25 cellular contexts compared by ENCODE assay signal in genomic region chr17:530851-531250, GRCh38.
DNase-seq lines count a peak whose midpoint lies in the region; ATAC-seq, FAIRE-seq and TF ChIP-seq lines count a peak whose summit lies in the region.
"Had no signal": no experiment of that assay in that cellular context is flagged by ENCODE, and none has a peak within 500 bp of the region (broad histone marks: within the 10 kb centered on the region; RNA-seq: fewer than 3 reads in every experiment).

No MANE protein-coding gene starts in this region.

- H3K4me2 ChIP-seq in GM23338 (no peak overlapping the region), neural progenitor cell (no peak overlapping the region)
- H3K4me2 ChIP-seq: A549 had no signal

- H3K36me3 Mint-ChIP-seq in GM23338 (ENCODE audit: low read depth) (peaks cover 16% of the 10 kb centered on the region), neural progenitor cell (peaks cover 35% of the 10 kb centered on the region)

- H2AFZ ChIP-seq in GM23338 (no peak overlapping the region), neural progenitor cell (replicated peaks) (no peak overlapping the region)

- H3K9ac ChIP-seq in neural progenitor cell = no peak overlapping the region

- H3K9me3 ChIP-seq in neural progenitor cell (ENCODE audit: low read depth) = no peaks in the 10 kb centered on the region
- H3K9me3 ChIP-seq: A549, Caco-2 had no signal

- H3F3A ChIP-seq in GM23338 (replicated peaks; ENCODE audit: low read depth) (no peaks in the 10 kb centered on the region), neural progenitor cell (ENCODE audit: low read depth) (no peaks in the 10 kb centered on the region)

- H3K9me2 ChIP-seq in GM23338 (ENCODE audit: insufficient read depth) = no peaks in the 10 kb centered on the region

- H3K27me3 ChIP-seq in GM23338 (ENCODE audit: insufficient read depth) (no peaks in the 10 kb centered on the region), neural progenitor cell (no peaks in the 10 kb centered on the region)

- H3K4me1 ChIP-seq in GM23338 (ENCODE audit: insufficient read depth) (no peaks in the 10 kb centered on the region), neural progenitor cell (no peaks in the 10 kb centered on the region)
- H3K4me1 ChIP-seq: A549, Caco-2 had no signal

- H3K4me1 Mint-ChIP-seq in GM23338 (no peaks in the 10 kb centered on the region), neural progenitor cell (peaks cover 9% of the 10 kb centered on the region)
- H3K4me1 Mint-ChIP-seq: H9 had no signal

- TF ChIP-seq CTCF in GM23338 (conservative IDR thresholded peaks at IDR 0.05; ENCODE audit: low read depth in 2 of 2) (no peak), neural progenitor cell (IDR thresholded peaks at IDR 0.05) (no peak)

- H3K4me3 ChIP-seq in GM23338 = no peak overlapping the region
- H3K4me3 ChIP-seq in neural progenitor cell = no peak overlapping the region
- H3K4me3 ChIP-seq: A549, GM12878 had no signal

- peaks cover 4% of the 10 kb centered on the region for H3K27me3 Mint-ChIP-seq in GM23338 (ENCODE audit: insufficient read depth, low read depth, poor library complexity)
- H3K27me3 Mint-ChIP-seq in neural progenitor cell (ENCODE audit: insufficient read depth, low read depth) = peaks cover 3% of the 10 kb centered on the region
- H3K27me3 Mint-ChIP-seq: T-cell had no signal

- no peak overlapping the region for H3K4me3 Mint-ChIP-seq in GM23338
- no peak overlapping the region for H3K4me3 Mint-ChIP-seq in neural progenitor cell
- H3K4me3 Mint-ChIP-seq: CD8-positive, alpha-beta T cell; H9; T-cell had no signal

- DNase-seq in GM23338 (ENCODE audit: low spot score) (no peak), NCI-H1694 treated with DMSO at 0.1 percent for 48 hours (lab: John Stamatoyannopoulos, UW) (peak; percentile 46), neural progenitor cell (ENCODE audit: low spot score) (no peak), NCI-H2227 treated with DMSO at 0.1 percent for 48 hours (lab: John Stamatoyannopoulos, UW) (no peak), dedifferentiated amniotic fluid mesenchymal stem cell (ENCODE audit: extremely low spot score) (no peak), putamen (ENCODE audit: low spot score) (no peak)
- DNase-seq: Caco-2; CD8-positive, alpha-beta T cell; H9; NCI-H1092; NCI-H1417 treated with DMSO at 0.1 percent for 48 hours; NCI-H1930; NCI-H226; NCI-H510A; NCI-H69; RPMI8226; SHP77; T-cell had no signal

- H4K20me1 ChIP-seq in GM23338 (replicated peaks; ENCODE audit: insufficient read depth) = no peaks in the 10 kb centered on the region
- H4K20me1 ChIP-seq in neural progenitor cell (ENCODE audit: low read depth) = no peaks in the 10 kb centered on the region

- H3K79me2 ChIP-seq in GM23338 (replicated peaks; ENCODE audit: insufficient read depth) (no peaks in the 10 kb centered on the region), neural progenitor cell (ENCODE audit: low read depth) (no peaks in the 10 kb centered on the region)

- H3K9me3 Mint-ChIP-seq in GM23338 = no peaks in the 10 kb centered on the region
- no peaks in the 10 kb centered on the region for H3K9me3 Mint-ChIP-seq in neural progenitor cell
- H3K9me3 Mint-ChIP-seq: CD8-positive, alpha-beta T cell; T-cell had no signal

- peak; percentile 79 for FAIRE-seq in islet of Langerhans (lab: Jason Lieb, UNC)
- FAIRE-seq: G401.6, GM12878 had no signal

- peak overlapping the region; percentile 59; the same call in 1 of the 2 replicates for H3K27ac ChIP-seq in GM23338 (ENCODE audit: low read depth)
- no peak overlapping the region for H3K27ac ChIP-seq in neural progenitor cell
- H3K27ac ChIP-seq: A549, C4-2B, HL-60 had no signal

- H3K36me3 ChIP-seq in GM23338 (ENCODE audit: insufficient read depth) = no peaks in the 10 kb centered on the region
- no peaks in the 10 kb centered on the region for H3K36me3 ChIP-seq in neural progenitor cell

- no peak for ATAC-seq in GM23338
- no peak for ATAC-seq in HG02852 (IDR thresholded peaks at IDR 0.05; ENCODE audit: unreplicated experiment)
- ATAC-seq: A549; CD8-positive, alpha-beta T cell; GM12878; T-cell had no signal

- H3K27ac Mint-ChIP-seq in GM23338 (no peak overlapping the region), neural progenitor cell (peak overlapping the region; percentile 88)
- H3K27ac Mint-ChIP-seq: CD8-positive, alpha-beta T cell; T-cell had no signal

TF ChIP-seq in GM23338, 12 proteins besides CTCF, POLR2A, EP300 and RAD21 (continues in another document):
- TF ChIP-seq ZNF331 (CRISPR knock-in tag; IDR thresholded peaks at IDR 0.05; ENCODE audit: low read depth) = no peak
- TF ChIP-seq ZNF462 (CRISPR knock-in tag; IDR thresholded peaks at IDR 0.05) = no peak
- no peak for TF ChIP-seq EZH2phosphoT487 (IDR thresholded peaks at IDR 0.05; ENCODE audit: unreplicated experiment)
- no peak for TF ChIP-seq EZH2 (IDR thresholded peaks at IDR 0.05; ENCODE audit: low read depth, unreplicated experiment)
- TF ChIP-seq NANOG (IDR thresholded peaks at IDR 0.05; ENCODE audit: borderline replicate concordance) = no peak
- no peak for TF ChIP-seq STAT1 (IDR thresholded peaks at IDR 0.05; ENCODE audit: unreplicated experiment)
- TF ChIP-seq ZNF114 (CRISPR knock-in tag; IDR thresholded peaks at IDR 0.05) = no peak
